In genomic region chr2:240599141-240599583, GRCh38 we compare ENCODE assay signal across 29 cellular contexts. TPM values are rescaled to one million over a fixed set of nuclear protein-coding genes. Genes with fewer than 3 reads are reported as not detected.
DNase-seq lines count a peak whose midpoint lies in the region; ATAC-seq and TF ChIP-seq lines count a peak whose summit lies in the region.
"Had no signal": no experiment of that assay in that cellular context is flagged by ENCODE, and none has a peak within 500 bp of the region (broad histone marks: within the 10 kb centered on the region; RNA-seq: fewer than 3 reads in every experiment).

No MANE protein-coding gene starts in this region.

- no peaks in the 10 kb centered on the region for H3K4me1 ChIP-seq in RWPE2 (ENCODE audit: insufficient read depth, poor library complexity, severe bottlenecking)
- H3K4me1 ChIP-seq: adrenal gland, SJCRH30 had no signal

- H3K9me3 ChIP-seq in RWPE2 (ENCODE audit: severe bottlenecking): no peaks in the 10 kb centered on the region
- H3K9me3 ChIP-seq: adrenal gland, BLaER1, esophagus muscularis mucosa, mucosa of descending colon, Peyer's patch, SJCRH30, tibial nerve had no signal

- no peaks in the 10 kb centered on the region for H3K9me3 Mint-ChIP-seq in activated naive CD4-positive, alpha-beta T cell treated with anti-CD3 and anti-CD28 coated beads, Interleukin-2, amount 10 ng/mL, durations not matched to agents 7 days and 5 days
- H3K9me3 Mint-ChIP-seq in effector memory CD8-positive, alpha-beta T cell: no peaks in the 10 kb centered on the region
- no peaks in the 10 kb centered on the region for H3K9me3 Mint-ChIP-seq in osteocyte (ENCODE audit: unreplicated experiment)
- H3K9me3 Mint-ChIP-seq: activated CD4-positive, alpha-beta T cell treated with anti-CD3 and anti-CD28 coated beads, Interleukin-2, amount 10 ng/mL, durations not matched to agents 24 days and 14 days; natural killer cell had no signal

- H3K4me1 Mint-ChIP-seq in activated naive CD4-positive, alpha-beta T cell treated with anti-CD3 and anti-CD28 coated beads, Interleukin-2, amount 10 ng/mL, durations not matched to agents 7 days and 5 days: peaks cover 3% of the 10 kb centered on the region
- H3K4me1 Mint-ChIP-seq in effector memory CD8-positive, alpha-beta T cell (ENCODE audit: low read depth in 2 of 2): peaks cover 0 to 6% of the 10 kb centered on the region in 2 donors
- peaks cover under 1% of the 10 kb centered on the region for H3K4me1 Mint-ChIP-seq in osteocyte (ENCODE audit: unreplicated experiment)

- no peak for TF ChIP-seq CTCF in RWPE2 (IDR thresholded peaks at IDR 0.05; ENCODE audit: poor library complexity, severe bottlenecking)
- TF ChIP-seq CTCF in osteocyte (IDR thresholded peaks at IDR 0.05): no peak

- H3K36me3 Mint-ChIP-seq in activated naive CD4-positive, alpha-beta T cell treated with anti-CD3 and anti-CD28 coated beads, Interleukin-2, amount 10 ng/mL, durations not matched to agents 7 days and 5 days: peaks cover 6% of the 10 kb centered on the region
- H3K36me3 Mint-ChIP-seq in effector memory CD8-positive, alpha-beta T cell (ENCODE audit: insufficient read depth): peaks cover 7% of the 10 kb centered on the region
- H3K36me3 Mint-ChIP-seq in osteocyte (ENCODE audit: unreplicated experiment): no peaks in the 10 kb centered on the region
- H3K36me3 Mint-ChIP-seq: natural killer cell had no signal

- no peak overlapping the region for H3K4me3 ChIP-seq in RWPE2 (ENCODE audit: severe bottlenecking)
- H3K4me3 ChIP-seq: adrenal gland, BLaER1, esophagus muscularis mucosa, lung, mucosa of descending colon, Peyer's patch, SJCRH30, tibial nerve had no signal

- H3K4me3 Mint-ChIP-seq in activated naive CD4-positive, alpha-beta T cell treated with anti-CD3 and anti-CD28 coated beads, Interleukin-2, amount 10 ng/mL, durations not matched to agents 7 days and 5 days: no peak overlapping the region
- H3K4me3 Mint-ChIP-seq in effector memory CD8-positive, alpha-beta T cell: no peak overlapping the region
- no peak overlapping the region for H3K4me3 Mint-ChIP-seq in osteocyte (ENCODE audit: unreplicated experiment)
- H3K4me3 Mint-ChIP-seq: activated CD4-positive, alpha-beta T cell treated with anti-CD3 and anti-CD28 coated beads, Interleukin-2, amount 10 ng/mL, durations not matched to agents 24 days and 14 days; natural killer cell had no signal

- peaks cover 7% of the 10 kb centered on the region; the same call in 1 of the 2 replicates for H3K36me3 ChIP-seq in RWPE2 (ENCODE audit: low read depth)
- H3K36me3 ChIP-seq: SJCRH30 had no signal

- peak overlapping the region; percentile 77 for H3K27ac Mint-ChIP-seq in activated naive CD4-positive, alpha-beta T cell treated with anti-CD3 and anti-CD28 coated beads, Interleukin-2, amount 10 ng/mL, durations not matched to agents 7 days and 5 days
- peak overlapping the region; percentile 62 to 77 for H3K27ac Mint-ChIP-seq in effector memory CD8-positive, alpha-beta T cell
- no peak overlapping the region for H3K27ac Mint-ChIP-seq in osteocyte (ENCODE audit: unreplicated experiment)
- H3K27ac Mint-ChIP-seq: activated CD4-positive, alpha-beta T cell treated with anti-CD3 and anti-CD28 coated beads, Interleukin-2, amount 10 ng/mL, durations not matched to agents 24 days and 14 days had no signal

- CTCF ChIA-PET in activated naive CD4-positive, alpha-beta T cell treated with anti-CD3 and anti-CD28 coated beads, Interleukin-2, amount 10 ng/mL, durations not matched to agents 7 days and 5 days (lab: Charles Lee): no interaction called here

- no peaks in the 10 kb centered on the region for H3K27me3 ChIP-seq in RWPE2 (ENCODE audit: insufficient read depth, poor library complexity, severe bottlenecking)
- H3K27me3 ChIP-seq: adrenal gland, BLaER1, esophagus muscularis mucosa, Peyer's patch, SJCRH30, tibial nerve had no signal

- no peak overlapping the region for H3K27ac ChIP-seq in RWPE2 (ENCODE audit: poor library complexity, severe bottlenecking)
- H3K27ac ChIP-seq: adrenal gland, BLaER1, esophagus muscularis mucosa, Peyer's patch, SJCRH30, tibial nerve, WERI-Rb-1 had no signal

- H3K27me3 Mint-ChIP-seq in activated naive CD4-positive, alpha-beta T cell treated with anti-CD3 and anti-CD28 coated beads, Interleukin-2, amount 10 ng/mL, durations not matched to agents 7 days and 5 days: no peaks in the 10 kb centered on the region
- no peaks in the 10 kb centered on the region for H3K27me3 Mint-ChIP-seq in effector memory CD8-positive, alpha-beta T cell
- H3K27me3 Mint-ChIP-seq in osteocyte (ENCODE audit: unreplicated experiment): no peaks in the 10 kb centered on the region
- H3K27me3 Mint-ChIP-seq: activated CD4-positive, alpha-beta T cell treated with anti-CD3 and anti-CD28 coated beads, Interleukin-2, amount 10 ng/mL, durations not matched to agents 24 days and 14 days had no signal

- ATAC-seq in RWPE2 (ENCODE audit: low read depth) (no peak), sciatic nerve (no peak), GM21717 (IDR thresholded peaks at IDR 0.05; ENCODE audit: unreplicated experiment) (no peak)
- no peak for ATAC-seq in effector memory CD8-positive, alpha-beta T cell (replicated peaks)
- ATAC-seq: mucosa of descending colon, natural killer cell had no signal

- intact Hi-C loops in sciatic nerve (cut with DNase I): no loop called here

- DNase-seq in activated naive CD4-positive, alpha-beta T cell treated with anti-CD3 and anti-CD28 coated beads, Interleukin-2, amount 10 ng/mL, durations not matched to agents 7 days and 5 days: peak; percentile 5
- no peak for DNase-seq in activated naive CD4-positive, alpha-beta T cell (lab: John Stamatoyannopoulos, UW)
- DNase-seq in RWPE2 (ENCODE audit: low spot score) (peak; percentile 34), sciatic nerve (ENCODE audit: low spot score) (peak; percentile 49), osteocyte (ENCODE audit: extremely low spot score, unreplicated experiment) (no peak)
- no peak for DNase-seq in effector memory CD8-positive, alpha-beta T cell
- DNase-seq in stimulated activated CD8-positive, alpha-beta memory T cell treated with anti-CD3 and anti-CD28 coated beads, Interleukin-4, amount 100 ng/mL, for 48 hours: no peak
- DNase-seq: activated CD4-positive, alpha-beta T cell treated with anti-CD3 and anti-CD28 coated beads, Interleukin-2, amount 10 ng/mL, durations not matched to agents 24 days and 14 days; activated effector memory CD4-positive, alpha-beta T cell treated with Interleukin-2 at 50 U/mL for 16 hours; cerebellar nuclear complex; foreskin fibroblast; natural killer cell; NCI-H1092; NCI-H1694; NCI-H82; occipital lobe; SJCRH30; stimulated activated CD4-positive, alpha-beta T cell treated with anti-CD3 and anti-CD28 coated beads, Interleukin-2, amount 100 ng/mL, for 24 hours; SW 1271; T1000 had no signal

RNA-seq across cellular contexts. Expression of gene CAPN10, which starts 12.6 kb away (rescaled TPM):
- 37.2 TPM for total RNA-seq in sciatic nerve
- 37.7 and 40.3 TPM in 2 replicates for total RNA-seq in osteocyte

RNA-seq across cellular contexts. Expression of gene GPR35, which starts 26.1 kb away (rescaled TPM):
- total RNA-seq in sciatic nerve (3.2 TPM), osteocyte (2.5 and 3.6 TPM in 2 replicates)

RNA-seq across cellular contexts. Expression of gene RNPEPL1, which starts 30.9 kb away (rescaled TPM):
- total RNA-seq in sciatic nerve (38.8 TPM), osteocyte (56.5 and 64.0 TPM in 2 replicates)

RNA-seq across cellular contexts. Expression of gene DUSP28, which starts 39.0 kb away (rescaled TPM):
- total RNA-seq in sciatic nerve (4.5 TPM), osteocyte (3.8 and 5.9 TPM in 2 replicates)

RNA-seq across cellular contexts. Expression of gene ANKMY1, which starts 41.4 kb away (rescaled TPM):
- total RNA-seq in sciatic nerve: 30.7 TPM
- total RNA-seq in osteocyte: 16.9 and 28.5 TPM in 2 replicates

Comparison
In these comparisons a context has a peak if more than half of its experiments do, and no peak if none do; other contexts are left out.
1. DNase-seq: peak in activated naive CD4-positive, alpha-beta T cell treated with anti-CD3 and anti-CD28 coated beads, Interleukin-2, amount 10 ng/mL, durations not matched to agents 7 days and 5 days (single experiment), RWPE2 (single experiment) and sciatic nerve (single experiment); none in activated naive CD4-positive, alpha-beta T cell (0 of 4), effector memory CD8-positive, alpha-beta T cell (0 of 3), stimulated activated CD8-positive, alpha-beta memory T cell treated with anti-CD3 and anti-CD28 coated beads, Interleukin-4, amount 100 ng/mL, for 48 hours (single experiment) and osteocyte (single experiment).